Comparison of ENCODE assay signal across 19 cellular contexts in the genomic region with DNA sequence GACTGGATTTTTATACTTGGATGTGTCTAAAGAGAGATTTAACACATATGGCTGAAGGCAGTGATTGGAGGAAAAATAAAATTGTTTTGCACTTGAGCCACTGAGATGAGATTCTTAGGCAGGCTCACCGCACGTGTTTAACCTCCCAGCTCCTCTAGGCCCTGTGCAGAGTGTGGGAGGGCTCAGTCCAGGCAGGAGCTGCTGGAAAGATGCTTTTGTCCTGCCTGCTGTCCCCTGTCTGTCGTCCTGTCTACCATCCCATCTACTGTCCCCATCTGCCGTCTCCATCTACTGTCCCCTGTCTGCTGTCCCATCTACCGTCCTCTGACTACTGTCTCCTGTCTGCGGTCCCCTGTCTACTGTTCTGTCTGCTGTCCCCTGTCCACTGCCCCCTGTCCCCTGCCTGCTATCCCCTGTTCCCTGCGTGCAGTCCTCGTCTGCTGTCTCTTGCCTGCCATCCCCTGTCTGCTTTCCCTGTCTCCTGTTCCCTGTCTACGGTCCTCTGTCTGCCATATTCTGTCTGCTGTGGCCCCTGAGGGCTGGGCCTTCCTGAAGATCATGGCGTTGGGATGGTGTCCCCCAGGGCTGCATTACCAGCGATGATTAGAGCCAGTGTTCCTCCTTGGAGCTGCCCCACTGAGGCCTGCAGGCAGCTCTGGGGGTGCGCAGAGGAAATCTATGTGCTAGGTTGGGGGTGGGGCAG. TPM values are rescaled to one million over a fixed set of nuclear protein-coding genes. Genes with fewer than 3 reads are reported as not detected.
DNase-seq lines count a peak whose midpoint lies in the region; ATAC-seq, FAIRE-seq and TF ChIP-seq lines count a peak whose summit lies in the region.
"Had no signal": no experiment of that assay in that cellular context is flagged by ENCODE, and none has a peak within 500 bp of the region (broad histone marks: within the 10 kb centered on the region; RNA-seq: fewer than 3 reads in every experiment).

No MANE protein-coding gene starts in this region.

- H3K27ac ChIP-seq in GM23338 (ENCODE audit: low read depth): peak overlapping the region; percentile 100
- no peak overlapping the region for H3K27ac ChIP-seq in SK-N-SH (ENCODE audit: low read depth in 2 of 2, low read length in 1 of 2)
- H3K27ac ChIP-seq in hepatocyte: peak overlapping the region; percentile 84
- peak overlapping the region; percentile 82 for H3K27ac ChIP-seq in trophoblast cell (ENCODE audit: low read depth, low read length)
- H3K27ac ChIP-seq: gastrocnemius medialis had no signal

- peak overlapping the region; percentile 92 for H2BK5ac ChIP-seq in trophoblast cell (ENCODE audit: low read depth, low read length, poor library complexity)

- peak; percentile 4; the same call in 1 of the 3 replicates for ATAC-seq in GM23338
- ATAC-seq: gastrocnemius medialis; stimulated activated naive B cell treated with anti-CD40 and anti-IgM and Interleukin-4, amounts not matched to agents 10 μg/mL and 1 μg/mL and 100 μg/mL, for 72 hours had no signal

- TF ChIP-seq EP300 in SK-N-SH (IDR thresholded peaks at IDR 0.05; ENCODE audit: borderline replicate concordance in 1 of 2, low read depth in 1 of 2, low read length in 1 of 2): no peak

- peak overlapping the region; percentile 76 for H3K4me2 ChIP-seq in GM23338
- H3K4me2 ChIP-seq in SK-N-SH: no peak overlapping the region; the same call in 1 of the 2 replicates
- H3K4me2 ChIP-seq in hepatocyte: peak overlapping the region; percentile 4
- peak overlapping the region; percentile 2 for H3K4me2 ChIP-seq in trophoblast cell (ENCODE audit: low read length)

- peaks cover 11% of the 10 kb centered on the region for H3K27me3 Mint-ChIP-seq in GM23338 (ENCODE audit: insufficient read depth, low read depth, poor library complexity)
- H3K27me3 Mint-ChIP-seq: naive B cell; stimulated activated naive B cell treated with anti-CD40 and anti-IgM and Interleukin-4, amounts not matched to agents 10 μg/mL and 1 μg/mL and 100 μg/mL, for 72 hours had no signal

- H4K12ac ChIP-seq in trophoblast cell (ENCODE audit: low read depth, low read length): peak overlapping the region; percentile 46

- H3K27me3 ChIP-seq in GM23338 (ENCODE audit: insufficient read depth): no peaks in the 10 kb centered on the region
- H3K27me3 ChIP-seq in SK-N-SH (ENCODE audit: insufficient read depth): no peaks in the 10 kb centered on the region
- no peaks in the 10 kb centered on the region for H3K27me3 ChIP-seq in hepatocyte
- H3K27me3 ChIP-seq in trophoblast cell (ENCODE audit: insufficient read depth, low read length): no peaks in the 10 kb centered on the region
- H3K27me3 ChIP-seq: gastrocnemius medialis had no signal

- FAIRE-seq in H54 (lab: Jason Lieb, UNC): no peak
- FAIRE-seq: endothelial cell of umbilical vein had no signal

- TF ChIP-seq CTCF in GM23338 (conservative IDR thresholded peaks at IDR 0.05; ENCODE audit: low read depth in 2 of 2) (no peak), SK-N-SH (IDR thresholded peaks at IDR 0.05) (no peak), hepatocyte (IDR thresholded peaks at IDR 0.05; ENCODE audit: poor library complexity) (no peak)

- H2BK12ac ChIP-seq in trophoblast cell (ENCODE audit: low read length): peak overlapping the region; percentile 88

- H3K9ac ChIP-seq in SK-N-SH (no peak overlapping the region), trophoblast cell (ENCODE audit: low read length) (no peak overlapping the region)

- no peak overlapping the region; the same call in 2 of the 3 replicates for H3K4me3 Mint-ChIP-seq in GM23338
- H3K4me3 Mint-ChIP-seq: activated naive CD4-positive, alpha-beta T cell treated with anti-CD3 and anti-CD28 coated beads for 36 hours; stimulated activated naive B cell treated with anti-CD40 and anti-IgM and Interleukin-4, amounts not matched to agents 10 μg/mL and 1 μg/mL and 100 μg/mL, for 72 hours had no signal

- no peaks in the 10 kb centered on the region for H3K36me3 ChIP-seq in GM23338 (ENCODE audit: insufficient read depth)
- no peaks in the 10 kb centered on the region for H3K36me3 ChIP-seq in SK-N-SH (replicated peaks in 1 of 2; ENCODE audit: control insufficient read depth in 1 of 2, insufficient read depth in 2 of 2, low read length in 1 of 2)
- no peaks in the 10 kb centered on the region for H3K36me3 ChIP-seq in hepatocyte (replicated peaks; ENCODE audit: insufficient read depth, low read depth)
- no peaks in the 10 kb centered on the region for H3K36me3 ChIP-seq in trophoblast cell (ENCODE audit: control insufficient read depth in 1 of 2, insufficient read depth in 2 of 2, low read length in 2 of 2)
- H3K36me3 ChIP-seq: gastrocnemius medialis had no signal

- no peaks in the 10 kb centered on the region for H4K20me1 ChIP-seq in GM23338 (replicated peaks; ENCODE audit: insufficient read depth)
- H4K20me1 ChIP-seq in SK-N-SH (ENCODE audit: insufficient read depth): no peaks in the 10 kb centered on the region
- H4K20me1 ChIP-seq in hepatocyte (ENCODE audit: insufficient read depth, poor library complexity, severe bottlenecking): no peaks in the 10 kb centered on the region

- no peaks in the 10 kb centered on the region for H3K36me3 Mint-ChIP-seq in GM23338 (ENCODE audit: low read depth)
- H3K36me3 Mint-ChIP-seq: naive B cell; stimulated activated naive B cell treated with anti-CD40 and anti-IgM and Interleukin-4, amounts not matched to agents 10 μg/mL and 1 μg/mL and 100 μg/mL, for 72 hours had no signal

- CTCF ChIA-PET in SK-N-SH (lab: Yijun Ruan, JAX): no interaction called here

- POLR2A ChIA-PET in SK-N-SH (lab: Yijun Ruan, JAX): interaction anchor here (0.6 kb wide), 1 partner anchor 14 kb away, joined by 3 read pairs; no protein-coding TSS in a partner anchor

- peak overlapping the region; percentile 91 for H3K27ac Mint-ChIP-seq in GM23338
- H3K27ac Mint-ChIP-seq: activated naive CD4-positive, alpha-beta T cell treated with anti-CD3 and anti-CD28 coated beads for 36 hours; stimulated activated naive B cell treated with anti-CD40 and anti-IgM and Interleukin-4, amounts not matched to agents 10 μg/mL and 1 μg/mL and 100 μg/mL, for 72 hours had no signal

- no peaks in the 10 kb centered on the region for H3K9me3 ChIP-seq in SK-N-SH
- H3K9me3 ChIP-seq in hepatocyte (ENCODE audit: low read depth): no peaks in the 10 kb centered on the region
- peaks cover 2% of the 10 kb centered on the region for H3K9me3 ChIP-seq in trophoblast cell (ENCODE audit: insufficient read depth, low read depth, low read length)
- H3K9me3 ChIP-seq: gastrocnemius medialis had no signal

- no peak for DNase-seq in GM23338 (ENCODE audit: low spot score)
- DNase-seq in SK-N-SH: no peak
- no peak for DNase-seq in hepatocyte (ENCODE audit: low spot score)
- DNase-seq in trophoblast cell: no peak
- DNase-seq in H54 (ENCODE audit: insufficient read length, low spot score): no peak
- no peak for DNase-seq in stimulated activated CD4-positive, alpha-beta T cell treated with anti-CD3 and anti-CD28 coated beads, Interleukin-15, amount 100 ng/mL, for 24 hours
- DNase-seq in NCI-H446 (lab: John Stamatoyannopoulos, UW): no peak
- DNase-seq in NCI-H2227 treated with DMSO at 0.1 percent for 48 hours (lab: John Stamatoyannopoulos, UW): no peak
- DNase-seq: activated naive CD4-positive, alpha-beta T cell treated with anti-CD3 and anti-CD28 coated beads for 36 hours; caudate nucleus; COR-L47; gastrocnemius medialis; naive B cell; NCI-H1092; NCI-H2171 treated with DMSO at 0.1 percent for 48 hours; SIG-M5; stimulated activated CD4-positive, alpha-beta T cell treated with anti-CD3 and anti-CD28 coated beads, Interleukin-4, amount 100 ng/mL, for 4 hours; stimulated activated naive B cell treated with anti-CD40 and anti-IgM and Interleukin-4, amounts not matched to agents 10 μg/mL and 1 μg/mL and 100 μg/mL, for 72 hours had no signal

- peak overlapping the region; percentile 96 for H2BK120ac ChIP-seq in trophoblast cell (ENCODE audit: insufficient read depth, low read length, poor library complexity)

- H2AFZ ChIP-seq in GM23338 (no peak overlapping the region), SK-N-SH (ENCODE audit: low read depth) (peak overlapping the region; percentile 55; the same call in 1 of the 2 replicates), hepatocyte (no peak overlapping the region), trophoblast cell (ENCODE audit: insufficient read depth, low read length, poor library complexity) (peak overlapping the region; percentile 19)

- WGBS in SK-N-SH (ENCODE audit: low lambda C conversion rate): 68% methylated on average over 12 of the region's 12 CpGs
- WGBS in hepatocyte (ENCODE audit: low lambda C conversion rate, missing lambda C conversion rate): 46% methylated on average over 12 of the region's 12 CpGs
- no CpG with 5 or more reads among the region's 12 CpGs for WGBS in trophoblast cell (ENCODE audit: extremely low coverage, insufficient coverage, insufficient read length)

- H3K79me1 ChIP-seq in trophoblast cell (ENCODE audit: low read length): peaks cover 37% of the 10 kb centered on the region

- H4K91ac ChIP-seq in trophoblast cell (ENCODE audit: low read depth, low read length): peak overlapping the region; percentile 89

- H3K4me1 ChIP-seq in GM23338 (ENCODE audit: insufficient read depth): peaks cover 24% of the 10 kb centered on the region
- H3K4me1 ChIP-seq in SK-N-SH (ENCODE audit: control insufficient read depth in 1 of 2, insufficient read depth in 2 of 2, low read depth in 1 of 2, low read length in 1 of 2): peaks cover 5 to 32% of the 10 kb centered on the region in 2 experiments; a peak in 2 of 4 replicates
- H3K4me1 ChIP-seq in hepatocyte (ENCODE audit: insufficient read depth): peaks cover 17% of the 10 kb centered on the region
- H3K4me1 ChIP-seq in trophoblast cell (ENCODE audit: control insufficient read depth in 1 of 2, insufficient read depth in 2 of 2, low read length in 2 of 2): peaks cover 25 to 27% of the 10 kb centered on the region in 2 experiments
- H3K4me1 ChIP-seq: gastrocnemius medialis had no signal

- no peak for TF ChIP-seq POLR2A in H54 (IDR thresholded peaks at IDR 0.05; ENCODE audit: low read depth, low read length)

- H3K14ac ChIP-seq in trophoblast cell (ENCODE audit: low read length): peak overlapping the region; percentile 84

- peak overlapping the region; percentile 66 for H3K18ac ChIP-seq in trophoblast cell (ENCODE audit: low read length)

- H3K4me1 Mint-ChIP-seq in GM23338: peaks cover 41% of the 10 kb centered on the region
- H3K4me1 Mint-ChIP-seq: naive B cell; stimulated activated naive B cell treated with anti-CD40 and anti-IgM and Interleukin-4, amounts not matched to agents 10 μg/mL and 1 μg/mL and 100 μg/mL, for 72 hours had no signal

- H3K79me2 ChIP-seq in GM23338 (replicated peaks; ENCODE audit: insufficient read depth) (no peaks in the 10 kb centered on the region), SK-N-SH (ENCODE audit: insufficient read depth) (no peaks in the 10 kb centered on the region), hepatocyte (no peaks in the 10 kb centered on the region), trophoblast cell (ENCODE audit: control insufficient read depth, insufficient read depth, low read length, poor library complexity) (peaks cover 9% of the 10 kb centered on the region)

- peaks cover 7% of the 10 kb centered on the region; the same call in 1 of the 2 replicates for H3K9me2 ChIP-seq in GM23338 (ENCODE audit: insufficient read depth)
- H3K9me2 ChIP-seq in SK-N-SH: no peaks in the 10 kb centered on the region
- H3K9me2 ChIP-seq in hepatocyte (replicated peaks; ENCODE audit: insufficient read depth): no peaks in the 10 kb centered on the region

- H4K8ac ChIP-seq in trophoblast cell (ENCODE audit: low read depth, low read length): peak overlapping the region; percentile 53

- no peaks in the 10 kb centered on the region for H3K9me3 Mint-ChIP-seq in GM23338
- H3K9me3 Mint-ChIP-seq: activated naive CD4-positive, alpha-beta T cell treated with anti-CD3 and anti-CD28 coated beads for 36 hours; naive B cell; stimulated activated naive B cell treated with anti-CD40 and anti-IgM and Interleukin-4, amounts not matched to agents 10 μg/mL and 1 μg/mL and 100 μg/mL, for 72 hours had no signal

- H2AK5ac ChIP-seq in trophoblast cell (ENCODE audit: low read length): peak overlapping the region; percentile 85

- H3K4me3 ChIP-seq in GM23338 (peak overlapping the region; percentile 46), SK-N-SH (ENCODE audit: low read depth in 2 of 2, low read length in 1 of 2) (no peak overlapping the region), hepatocyte (no peak overlapping the region), trophoblast cell (ENCODE audit: low read depth, low read length) (no peak overlapping the region)
- H3K4me3 ChIP-seq: gastrocnemius medialis had no signal

- H3K4ac ChIP-seq in trophoblast cell (ENCODE audit: low read depth, low read length): peak overlapping the region; percentile 76

- no peak for TF ChIP-seq RAD21 in SK-N-SH (IDR thresholded peaks at IDR 0.05; ENCODE audit: low read length)

- H3F3A ChIP-seq in GM23338 (replicated peaks; ENCODE audit: low read depth): 0 out of 2 replicates have a peak, but pooled peaks cover 7% of the 10 kb centered on the region
- no peaks in the 10 kb centered on the region for H3F3A ChIP-seq in SK-N-SH (replicated peaks; ENCODE audit: insufficient read depth)

- no peak overlapping the region for H3K23ac ChIP-seq in trophoblast cell (ENCODE audit: low read length)

RNA-seq across cellular contexts. Expression of gene HS6ST1, which starts 43.7 kb away (rescaled TPM):
- 76.4 and 106 TPM in 2 replicates for total RNA-seq in GM23338 (2014; rRNA removed; shearing (Covaris generic))
- polyA plus RNA-seq in GM23338 (2016; fragmentation: Nextera tagmentation; extraction: Ambion mirVana) (21.1 and 22.5 TPM in 2 replicates), SK-N-SH (2012; rRNA removed) (5.2 and 5.9 TPM in 2 replicates), hepatocyte (34.9 and 46.7 TPM in 2 replicates)
- 2.9 and 4.9 TPM in 2 replicates for polyA plus RNA-seq in SK-N-SH (2012; cell fraction: cytosol; rRNA removed)
- 3.4 and 3.8 TPM in 2 replicates for polyA plus RNA-seq in SK-N-SH (2012; cell fraction: nucleus; rRNA removed)
- 35.7 and 48.3 TPM in 2 replicates for total RNA-seq in hepatocyte
- polyA plus RNA-seq in trophoblast cell (2013): 26.6 and 27.7 TPM in 2 replicates

Comparison
In these comparisons a context has a peak if more than half of its experiments do, and no peak if none do; other contexts are left out.
1. H2AFZ ChIP-seq: peak in SK-N-SH (single experiment) and trophoblast cell (single experiment); none in GM23338 (single experiment) and hepatocyte (single experiment).
2. H3K27ac ChIP-seq: peak in GM23338 (single experiment), hepatocyte (single experiment) and trophoblast cell (single experiment); none in SK-N-SH (0 of 2).